In genomic region chr4:42656986-42657792, GRCh38 we compare ENCODE assay signal across 7 cellular contexts.
DNase-seq lines count a peak whose midpoint lies in the region; ATAC-seq and TF ChIP-seq lines count a peak whose summit lies in the region.

Gene ATP8A1 (minus strand): TSS chr4:42657105. CDS start chr4:42656873, 232 bp downstream.

- H3K4me3 ChIP-seq in astrocyte of the spinal cord (ENCODE audit: low read depth, low read length), result peak within 1 kb of the TSS; percentile 60

- in situ Hi-C loops in astrocyte of the spinal cord (cut with HindIII; ENCODE audit: low sequenced_read_pairs), result no loop called here

- peak; percentile 58 for DNase-seq in NCI-H2081 treated with DMSO at 0.1 percent for 48 hours (lab: John Stamatoyannopoulos, UW)
- peak; percentile 92 for DNase-seq in T1000 (lab: John Stamatoyannopoulos, UW)
- DNase-seq in astrocyte of the spinal cord (ENCODE audit: low read depth, low spot score), result peak; percentile 90
- peak; percentile 48 to 99 (median 90) for DNase-seq in hypothalamus (lab: John Stamatoyannopoulos, UW)
- peak; percentile 97 for DNase-seq in retina

- no peak for TF ChIP-seq CTCF in astrocyte of the spinal cord (IDR thresholded peaks at IDR 0.05; ENCODE audit: low read depth, low read length)

- peak; percentile 70 for ATAC-seq in GM18519 (IDR thresholded peaks at IDR 0.05; ENCODE audit: low FRiP score, unreplicated experiment)
- peak; percentile 77 for ATAC-seq in HG03045 (IDR thresholded peaks at IDR 0.05; ENCODE audit: unreplicated experiment)

Comparison
In these comparisons a context has a peak if more than half of its experiments do, and no peak if none do; other contexts are left out.
1. Peak in every context shown above with its lines: DNase-seq, ATAC-seq and H3K4me3 ChIP-seq.